Comparison of ENCODE assay signal across 21 cellular contexts in genomic region chr12:89153341-89153740, GRCh38.
"Had no signal": no experiment of that assay in that cellular context is flagged by ENCODE, and none has a peak within 500 bp of the region (broad histone marks: within the 10 kb centered on the region; RNA-seq: fewer than 3 reads in every experiment).

No MANE protein-coding gene starts in this region.

- H3K9me3 ChIP-seq: adrenal gland, lower lobe of right lung, sigmoid colon, thoracic aorta, upper lobe of right lung had no signal

- H3K27ac Mint-ChIP-seq: activated CD4-positive, alpha-beta memory T cell treated with anti-CD3 and anti-CD28 coated beads for 36 hours; activated CD8-positive, alpha-beta memory T cell treated with anti-CD3 and anti-CD28 coated beads, Interleukin-2, amount 10 ng/mL, durations not matched to agents 7 days and 5 days; activated naive CD4-positive, alpha-beta T cell treated with anti-CD3 and anti-CD28 coated beads, Interleukin-2, amount 50 U/mL, for 24 hours had no signal

- H3K27ac ChIP-seq: adrenal gland, lower lobe of right lung, sigmoid colon, stomach, thoracic aorta, upper lobe of right lung, VCaP had no signal

- FAIRE-seq: colon had no signal

- H3K4me3 ChIP-seq: adrenal gland, lower lobe of right lung, sigmoid colon, stomach, thoracic aorta, upper lobe of right lung had no signal

- H3K36me3 ChIP-seq: adrenal gland, lower lobe of right lung, sigmoid colon, stomach, thoracic aorta, upper lobe of right lung had no signal

- H3K4me1 ChIP-seq: adrenal gland, sigmoid colon, upper lobe of right lung had no signal

- H3K27me3 ChIP-seq: adrenal gland, sigmoid colon, stomach, upper lobe of right lung had no signal

- DNase-seq: activated CD4-positive, alpha-beta memory T cell treated with anti-CD3 and anti-CD28 coated beads for 36 hours; activated CD4-positive, alpha-beta T cell treated with anti-CD3 and anti-CD28 coated beads for 1 hour; activated CD8-positive, alpha-beta memory T cell treated with anti-CD3 and anti-CD28 coated beads, Interleukin-2, amount 10 ng/mL, durations not matched to agents 7 days and 5 days; activated effector memory CD4-positive, alpha-beta T cell treated with anti-CD3 and anti-CD28 coated beads, Interleukin-2, amount 50 U/mL, for 16 hours; activated T-cell treated with anti-CD3 and anti-CD28 coated beads, Interleukin-2, amount 50 U/mL, for 4 hours; adrenal gland; caudate nucleus; erythroblast; left colon; lower lobe of right lung; midbrain; sigmoid colon; stimulated activated CD4-positive, alpha-beta T cell treated with anti-CD3 and anti-CD28 coated beads, Interleukin-2, amount 100 ng/mL, for 24 hours; stomach; T1000; upper lobe of right lung had no signal

- ATAC-seq: activated CD8-positive, alpha-beta memory T cell treated with anti-CD3 and anti-CD28 coated beads, Interleukin-2, amount 10 ng/mL, durations not matched to agents 7 days and 5 days; activated T-cell treated with anti-CD3 and anti-CD28 coated beads, Interleukin-2, amount 50 U/mL, for 4 hours; left colon; lower lobe of right lung; upper lobe of right lung had no signal

- H3K27me3 Mint-ChIP-seq: activated CD4-positive, alpha-beta memory T cell treated with anti-CD3 and anti-CD28 coated beads for 36 hours; activated CD8-positive, alpha-beta memory T cell treated with anti-CD3 and anti-CD28 coated beads, Interleukin-2, amount 10 ng/mL, durations not matched to agents 7 days and 5 days; activated naive CD4-positive, alpha-beta T cell treated with anti-CD3 and anti-CD28 coated beads, Interleukin-2, amount 50 U/mL, for 24 hours had no signal

- H3K4me3 Mint-ChIP-seq: activated CD4-positive, alpha-beta memory T cell treated with anti-CD3 and anti-CD28 coated beads for 36 hours; activated CD8-positive, alpha-beta memory T cell treated with anti-CD3 and anti-CD28 coated beads, Interleukin-2, amount 10 ng/mL, durations not matched to agents 7 days and 5 days; activated naive CD4-positive, alpha-beta T cell treated with anti-CD3 and anti-CD28 coated beads, Interleukin-2, amount 50 U/mL, for 24 hours; activated T-cell treated with anti-CD3 and anti-CD28 coated beads, Interleukin-2, amount 50 U/mL, for 4 hours; neural crest cell had no signal
